Comparison of ENCODE assay signal across 15 cellular contexts in genomic region chr3:30458376-30458775, GRCh38.
DNase-seq lines count a peak whose midpoint lies in the region; ATAC-seq and TF ChIP-seq lines count a peak whose summit lies in the region.
"Had no signal": no experiment of that assay in that cellular context is flagged by ENCODE, and none has a peak within 500 bp of the region (broad histone marks: within the 10 kb centered on the region; RNA-seq: fewer than 3 reads in every experiment).

No MANE protein-coding gene starts in this region.

- H3K4me3 ChIP-seq in gastroesophageal sphincter: no peak overlapping the region
- H3K4me3 ChIP-seq in right atrium auricular region: no peak overlapping the region
- no peak overlapping the region for H3K4me3 ChIP-seq in subcutaneous abdominal adipose tissue (ENCODE audit: low read depth in 1 of 5, low read length in 5 of 5)
- no peak overlapping the region for H3K4me3 ChIP-seq in smooth muscle cell
- H3K4me3 ChIP-seq: BLaER1, HAP-1 had no signal

- H3K9ac ChIP-seq in subcutaneous abdominal adipose tissue (ENCODE audit: low read length in 5 of 5): peak overlapping the region in 1 of 5 donors; percentile 11
- no peak overlapping the region for H3K9ac ChIP-seq in smooth muscle cell (ENCODE audit: low read depth)
- H3K9ac ChIP-seq: BLaER1 had no signal

- intact Hi-C loops in Right ventricle myocardium inferior (cut with DNase I) (no loop called here), cardiac septum (cut with DNase I) (no loop called here)

- peak overlapping the region in 2 of 4 donors; percentile 64 to 76 for H3K27ac ChIP-seq in gastroesophageal sphincter
- peak overlapping the region; percentile 69 to 77 for H3K27ac ChIP-seq in right atrium auricular region
- H3K27ac ChIP-seq in subcutaneous abdominal adipose tissue (ENCODE audit: low read depth, low read length): peak overlapping the region; percentile 83
- no peak overlapping the region for H3K27ac ChIP-seq in smooth muscle cell (ENCODE audit: low read depth)
- H3K27ac ChIP-seq: 22Rv1, BLaER1 had no signal

- peaks cover 0 to 20% (median 7%) of the 10 kb centered on the region in 3 donors for H3K4me1 ChIP-seq in gastroesophageal sphincter
- H3K4me1 ChIP-seq in right atrium auricular region: peaks cover 0 to 18% of the 10 kb centered on the region in 2 donors
- H3K4me1 ChIP-seq in subcutaneous abdominal adipose tissue (ENCODE audit: control insufficient read depth in 5 of 5, insufficient read depth in 5 of 5, low read length in 5 of 5): peaks cover 0 to 37% (median 20%) of the 10 kb centered on the region in 5 donors
- H3K4me1 ChIP-seq in smooth muscle cell (ENCODE audit: low read depth): no peaks in the 10 kb centered on the region
- H3K4me1 ChIP-seq: BLaER1, HAP-1 had no signal

- WGBS in gastroesophageal sphincter (ENCODE audit: low coverage in 1 of 2), 2 donors: 79% methylated on average over 1 of the region's 1 CpG; no CpG with 5 or more reads in 1 of the 2 donors
- 84% methylated on average over 1 of the region's 1 CpG for WGBS in smooth muscle cell (ENCODE audit: low lambda C conversion rate)

- H3K36me3 ChIP-seq in gastroesophageal sphincter (no peaks in the 10 kb centered on the region), right atrium auricular region (no peaks in the 10 kb centered on the region), subcutaneous abdominal adipose tissue (ENCODE audit: control insufficient read depth in 5 of 5, insufficient read depth in 5 of 5, low read length in 5 of 5) (peaks cover 0 to 2% (median 0%) of the 10 kb centered on the region in 5 donors), smooth muscle cell (ENCODE audit: low read depth) (no peaks in the 10 kb centered on the region)
- H3K36me3 ChIP-seq: BLaER1, HAP-1 had no signal

- H3F3A ChIP-seq in smooth muscle cell (ENCODE audit: low read depth): no peaks in the 10 kb centered on the region

- DNase-seq in Right ventricle myocardium inferior (ENCODE audit: missing footprints): no peak
- no peak for DNase-seq in cardiac septum (ENCODE audit: low spot score)
- DNase-seq in right atrium auricular region (ENCODE audit: low spot score): no peak
- DNase-seq in C1 segment of cervical spinal cord (lab: John Stamatoyannopoulos, UW): no peak
- no peak for DNase-seq in smooth muscle cell (lab: John Stamatoyannopoulos, UW; ENCODE audit: unreplicated experiment)
- DNase-seq in GM19240 (ENCODE audit: insufficient read length, low spot score): no peak
- DNase-seq: AML-193; CD4-positive, CD25-positive, alpha-beta regulatory T cell; DMS53; GF-D8 had no signal

- H2AFZ ChIP-seq in smooth muscle cell (ENCODE audit: low read depth): no peak overlapping the region

- no peaks in the 10 kb centered on the region for H3K27me3 ChIP-seq in gastroesophageal sphincter
- no peaks in the 10 kb centered on the region for H3K27me3 ChIP-seq in right atrium auricular region
- H3K27me3 ChIP-seq in subcutaneous abdominal adipose tissue (ENCODE audit: control insufficient read depth in 5 of 5, insufficient read depth in 4 of 5, low read length in 5 of 5): no peaks in the 10 kb centered on the region
- H3K27me3 ChIP-seq in smooth muscle cell (ENCODE audit: low read depth): no peaks in the 10 kb centered on the region
- H3K27me3 ChIP-seq: BLaER1 had no signal

- no peaks in the 10 kb centered on the region for H4K20me1 ChIP-seq in smooth muscle cell (ENCODE audit: low read depth)
- H4K20me1 ChIP-seq: BLaER1 had no signal

- ATAC-seq in Right ventricle myocardium inferior: peak; percentile 48
- ATAC-seq in gastroesophageal sphincter: peak; percentile 23

- TF ChIP-seq EP300 in gastroesophageal sphincter (IDR thresholded peaks at IDR 0.05): no peak

- H3K9me3 ChIP-seq in gastroesophageal sphincter (peaks cover 0 to 4% (median 0%) of the 10 kb centered on the region in 3 donors), right atrium auricular region (peaks cover 0 to 13% of the 10 kb centered on the region in 2 donors), subcutaneous abdominal adipose tissue (ENCODE audit: control insufficient read depth in 5 of 5, low read length in 5 of 5) (peaks cover 2 to 19% (median 13%) of the 10 kb centered on the region in 5 donors), smooth muscle cell (replicated peaks; ENCODE audit: low read depth) (no peaks in the 10 kb centered on the region)
- H3K9me3 ChIP-seq: BLaER1, HAP-1 had no signal

- no peak overlapping the region for H3K4me2 ChIP-seq in smooth muscle cell
- H3K4me2 ChIP-seq: BLaER1 had no signal

- no peak for TF ChIP-seq POLR2A in gastroesophageal sphincter (IDR thresholded peaks at IDR 0.05)

- TF ChIP-seq CTCF in gastroesophageal sphincter (IDR thresholded peaks at IDR 0.05): no peak
- no peak for TF ChIP-seq CTCF in right atrium auricular region (IDR thresholded peaks at IDR 0.05)
- no peak for TF ChIP-seq CTCF in smooth muscle cell (IDR thresholded peaks at IDR 0.05; ENCODE audit: borderline replicate concordance, insufficient read depth, poor library complexity, severe bottlenecking)

- H3K79me2 ChIP-seq in smooth muscle cell (ENCODE audit: low read depth): no peaks in the 10 kb centered on the region
